Comparison of ENCODE assay signal across 18 cellular contexts in the genomic region with DNA sequence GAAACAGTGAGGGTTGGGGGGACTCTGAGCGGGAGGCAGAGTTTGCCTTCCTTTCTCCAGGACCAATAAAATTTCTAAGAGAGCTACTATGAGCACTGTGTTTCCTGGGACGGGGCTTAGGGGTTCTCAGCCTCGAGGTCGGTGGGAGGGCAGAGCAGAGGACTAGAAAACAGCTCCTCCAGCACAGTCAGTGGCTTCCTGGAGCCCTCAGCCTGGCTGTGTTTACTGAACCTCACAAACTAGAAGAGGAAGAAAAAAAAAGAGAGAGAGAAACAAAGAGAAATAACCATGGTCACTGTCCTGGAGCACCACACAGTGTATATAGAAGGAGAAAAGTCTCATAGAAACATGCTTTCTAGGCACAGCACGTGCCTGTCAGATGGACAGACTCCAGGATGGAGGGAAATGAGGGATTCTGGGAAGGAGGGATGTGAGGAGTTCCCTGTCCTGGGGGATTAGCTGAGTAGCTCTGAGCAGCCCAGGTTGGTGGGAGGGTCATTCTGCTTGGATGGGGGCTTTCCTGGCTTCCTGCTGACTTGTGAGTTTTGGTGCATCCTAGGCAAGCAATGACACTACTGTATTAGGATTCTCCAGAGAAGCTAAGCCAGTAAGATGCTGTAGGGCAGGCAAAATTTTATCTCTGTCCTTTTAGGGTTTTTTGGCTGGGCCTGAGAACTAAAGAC. TPM values are rescaled to one million over a fixed set of nuclear protein-coding genes. Genes with fewer than 3 reads are reported as not detected.
DNase-seq lines count a peak whose midpoint lies in the region; ATAC-seq and TF ChIP-seq lines count a peak whose summit lies in the region.
"Had no signal": no experiment of that assay in that cellular context is flagged by ENCODE, and none has a peak within 500 bp of the region (broad histone marks: within the 10 kb centered on the region; RNA-seq: fewer than 3 reads in every experiment).

No MANE protein-coding gene starts in this region.

- H2AFZ ChIP-seq in HCT116 (ENCODE audit: low read depth, low read length, poor library complexity, severe bottlenecking): no peak overlapping the region

- peaks cover 5% of the 10 kb centered on the region for H3K36me3 Mint-ChIP-seq in CD8-positive, alpha-beta T cell
- H3K36me3 Mint-ChIP-seq in activated T-helper 1 cell treated with anti-CD3 and anti-CD28 coated beads, Interleukin-12 subunit alpha, Interleukin-12 subunit beta, Interleukin-2, Interleukin-4 antibody, amounts not matched to agents 30 ng/mL and 10 ng/mL and 1 ng/mL, durations not matched to agents 14 hours and 24 hours and 36 hours (ENCODE audit: low read depth): peaks cover 25% of the 10 kb centered on the region
- H3K36me3 Mint-ChIP-seq in naive B cell: no peaks in the 10 kb centered on the region

- no peak overlapping the region for H3K9ac ChIP-seq in HCT116 (ENCODE audit: low read length)

- peaks cover 33% of the 10 kb centered on the region for H3K79me2 ChIP-seq in HCT116 (ENCODE audit: insufficient read depth, low read length)

- no peaks in the 10 kb centered on the region for H3K27me3 Mint-ChIP-seq in CD8-positive, alpha-beta T cell (ENCODE audit: low read depth)
- peaks cover 5% of the 10 kb centered on the region for H3K27me3 Mint-ChIP-seq in activated T-helper 1 cell treated with anti-CD3 and anti-CD28 coated beads, Interleukin-12 subunit alpha, Interleukin-12 subunit beta, Interleukin-2, Interleukin-4 antibody, amounts not matched to agents 30 ng/mL and 10 ng/mL and 1 ng/mL, durations not matched to agents 14 hours and 24 hours and 36 hours (ENCODE audit: insufficient read depth)
- H3K27me3 Mint-ChIP-seq in naive B cell: no peaks in the 10 kb centered on the region

- H3K4me1 ChIP-seq in CD8-positive, alpha-beta T cell (ENCODE audit: insufficient read depth, low read length): peaks cover 19% of the 10 kb centered on the region
- H3K4me1 ChIP-seq in HCT116 (ENCODE audit: control insufficient read depth in 1 of 2, insufficient read depth in 2 of 2, low read length in 2 of 2) (peaks cover 17 to 26% of the 10 kb centered on the region in 2 experiments), A673 (ENCODE audit: insufficient read depth, low read length, poor library complexity, severe bottlenecking) (peaks cover 23% of the 10 kb centered on the region)

- no peak overlapping the region for H3K4me3 Mint-ChIP-seq in CD8-positive, alpha-beta T cell
- H3K4me3 Mint-ChIP-seq in activated T-helper 1 cell treated with anti-CD3 and anti-CD28 coated beads, Interleukin-12 subunit alpha, Interleukin-12 subunit beta, Interleukin-2, Interleukin-4 antibody, amounts not matched to agents 30 ng/mL and 10 ng/mL and 1 ng/mL, durations not matched to agents 14 hours and 24 hours and 36 hours: no peak overlapping the region
- H3K4me3 Mint-ChIP-seq in naive B cell: peak overlapping the region; percentile 50 to 92 (median 71)

- RAD21 ChIA-PET in HCT116 (lab: Charles Lee; ENCODE audit: low non-redundant PET in 1 of 2, low total read pairs in 2 of 2, uncharacterized antibody in 2 of 2, unreplicated experiment in 2 of 2): no interaction called here

- CTCF ChIA-PET in CD8-positive, alpha-beta T cell (lab: Charles Lee): no interaction called here
- CTCF ChIA-PET in HCT116 (lab: Charles Lee): no interaction called here
- CTCF ChIA-PET in A673 (lab: Charles Lee): no interaction called here

- H3K9me2 ChIP-seq in HCT116 (ENCODE audit: insufficient read depth): no peaks in the 10 kb centered on the region

- H4K20me1 ChIP-seq in HCT116 (ENCODE audit: insufficient read depth): peaks cover 2% of the 10 kb centered on the region; the same call in 1 of the 2 replicates

- no peak for TF ChIP-seq CTCF in CD8-positive, alpha-beta T cell (IDR thresholded peaks at IDR 0.05)
- TF ChIP-seq CTCF in HCT116 (IDR thresholded peaks at IDR 0.05 in 2 of 3, conservative IDR thresholded peaks at IDR 0.05 in 1 of 3; ENCODE audit: borderline replicate concordance in 1 of 3, insufficient read depth in 1 of 3, low read depth in 2 of 3, low read length in 2 of 3) (no peak), A673 (conservative IDR thresholded peaks at IDR 0.05; ENCODE audit: low read depth, low read length) (no peak)

- H3K9me3 Mint-ChIP-seq in CD8-positive, alpha-beta T cell: no peaks in the 10 kb centered on the region
- peaks cover 5% of the 10 kb centered on the region for H3K9me3 Mint-ChIP-seq in activated T-helper 1 cell treated with anti-CD3 and anti-CD28 coated beads, Interleukin-12 subunit alpha, Interleukin-12 subunit beta, Interleukin-2, Interleukin-4 antibody, amounts not matched to agents 30 ng/mL and 10 ng/mL and 1 ng/mL, durations not matched to agents 14 hours and 24 hours and 36 hours
- peaks cover 0 to 3% (median 0%) of the 10 kb centered on the region in 7 donors for H3K9me3 Mint-ChIP-seq in naive B cell

- H3K27me3 ChIP-seq in CD8-positive, alpha-beta T cell (ENCODE audit: insufficient read depth, low read length): no peaks in the 10 kb centered on the region
- H3K27me3 ChIP-seq in HCT116 (ENCODE audit: insufficient read depth, low read length) (no peaks in the 10 kb centered on the region), A673 (replicated peaks; ENCODE audit: insufficient read depth, low read depth, low read length, poor library complexity) (no peaks in the 10 kb centered on the region)
- H3K27me3 ChIP-seq: esophagus muscularis mucosa, neutrophil, testis had no signal

- TF ChIP-seq RAD21 in HCT116 (IDR thresholded peaks at IDR 0.05; ENCODE audit: low read depth): no peak

- no TSS peak for BruUV-seq in HCT116 (replicated peaks; lab: Mats Ljungman, UMichigan)
- BruUV-seq in A673 (replicated peaks; lab: Mats Ljungman, UMichigan): no TSS peak

- no peaks in the 10 kb centered on the region for H3K9me3 ChIP-seq in CD8-positive, alpha-beta T cell (ENCODE audit: low read length)
- H3K9me3 ChIP-seq in HCT116 (ENCODE audit: control insufficient read depth in 1 of 2, insufficient read depth in 1 of 2, low read depth in 1 of 2, low read length in 2 of 2) (no peaks in the 10 kb centered on the region), A673 (ENCODE audit: low read depth, low read length, poor library complexity, severe bottlenecking) (no peaks in the 10 kb centered on the region)
- H3K9me3 ChIP-seq: esophagus muscularis mucosa, neutrophil, testis had no signal

- intact Hi-C loops in CD8-positive, alpha-beta T cell (cut with DNase I, micrococcal nuclease): no loop called here
- intact Hi-C loops in HCT116 (cut with micrococcal nuclease): no loop called here
- intact Hi-C loops in activated T-helper 1 cell treated with anti-CD3 and anti-CD28 coated beads, Interleukin-12 subunit alpha, Interleukin-12 subunit beta, Interleukin-2, Interleukin-4 antibody, amounts not matched to agents 30 ng/mL and 10 ng/mL and 1 ng/mL, durations not matched to agents 14 hours and 24 hours and 36 hours (cut with micrococcal nuclease): loop anchor here (10.0 kb wide), 1 partner anchor 232 kb away; the partner anchor contains the start of gene POLD4
- intact Hi-C loops in A673 (cut with micrococcal nuclease; ENCODE audit: unreplicated experiment): no loop called here

- POLR2A ChIA-PET in CD8-positive, alpha-beta T cell (lab: Charles Lee): interaction anchor here (0.6 kb wide), 1 partner anchor 48 kb away, joined by 3 read pairs; no protein-coding TSS in a partner anchor
- POLR2A ChIA-PET in HCT116 (lab: Charles Lee) (no interaction called here), A673 (lab: Charles Lee; ENCODE audit: low non-redundant PET) (no interaction called here)

- peak overlapping the region; percentile 77 for H3K27ac Mint-ChIP-seq in CD8-positive, alpha-beta T cell
- H3K27ac Mint-ChIP-seq in activated T-helper 1 cell treated with anti-CD3 and anti-CD28 coated beads, Interleukin-12 subunit alpha, Interleukin-12 subunit beta, Interleukin-2, Interleukin-4 antibody, amounts not matched to agents 30 ng/mL and 10 ng/mL and 1 ng/mL, durations not matched to agents 14 hours and 24 hours and 36 hours: peak overlapping the region; percentile 53
- H3K27ac Mint-ChIP-seq in naive B cell: peak overlapping the region; percentile 89 to 97 (median 96)

- no peak overlapping the region for H3K27ac ChIP-seq in CD8-positive, alpha-beta T cell (ENCODE audit: low read depth, low read length)
- H3K27ac ChIP-seq in HCT116 (ENCODE audit: low read depth, low read length) (no peak overlapping the region), A673 (ENCODE audit: low read depth, low read length, poor library complexity, severe bottlenecking) (no peak overlapping the region)
- H3K27ac ChIP-seq: neutrophil, testis had no signal

- no peak for ATAC-seq in CD8-positive, alpha-beta T cell
- ATAC-seq in HCT116 (no peak), naive B cell (ENCODE audit: low read depth in 2 of 2) (peak; percentile 22 to 25)

- H3K36me3 ChIP-seq in CD8-positive, alpha-beta T cell (ENCODE audit: insufficient read depth, low read length): no peaks in the 10 kb centered on the region
- H3K36me3 ChIP-seq in HCT116 (ENCODE audit: control insufficient read depth in 1 of 2, insufficient read depth in 2 of 2, low read length in 2 of 2) (peaks cover 7 to 19% of the 10 kb centered on the region in 2 experiments; a peak in 3 of 4 replicates), A673 (ENCODE audit: insufficient read depth, low read length, poor library complexity, severe bottlenecking) (peaks cover 37% of the 10 kb centered on the region)

- H3K4me3 ChIP-seq in CD8-positive, alpha-beta T cell (ENCODE audit: low read depth, low read length): no peak overlapping the region
- no peak overlapping the region for H3K4me3 ChIP-seq in HCT116 (replicated peaks in 1 of 2; ENCODE audit: low read depth in 1 of 2, low read length in 2 of 2)
- H3K4me3 ChIP-seq in A673 (ENCODE audit: low read depth, low read length, poor library complexity, severe bottlenecking): no peak overlapping the region
- H3K4me3 ChIP-seq: esophagus muscularis mucosa, testis had no signal

- peaks cover 34% of the 10 kb centered on the region for H3K4me1 Mint-ChIP-seq in CD8-positive, alpha-beta T cell (ENCODE audit: low read depth)
- H3K4me1 Mint-ChIP-seq in activated T-helper 1 cell treated with anti-CD3 and anti-CD28 coated beads, Interleukin-12 subunit alpha, Interleukin-12 subunit beta, Interleukin-2, Interleukin-4 antibody, amounts not matched to agents 30 ng/mL and 10 ng/mL and 1 ng/mL, durations not matched to agents 14 hours and 24 hours and 36 hours (ENCODE audit: low read depth): peaks cover 32% of the 10 kb centered on the region
- peaks cover 64 to 80% (median 73%) of the 10 kb centered on the region in 3 donors for H3K4me1 Mint-ChIP-seq in naive B cell

- H3K4me2 ChIP-seq in HCT116 (ENCODE audit: low read length): no peak overlapping the region

- DNase-seq in CD8-positive, alpha-beta T cell: no peak
- DNase-seq in HCT116 (ENCODE audit: low read depth, low spot score): no peak
- DNase-seq in activated T-helper 1 cell treated with anti-CD3 and anti-CD28 coated beads, Interleukin-12 subunit alpha, Interleukin-12 subunit beta, Interleukin-2, Interleukin-4 antibody, amounts not matched to agents 30 ng/mL and 10 ng/mL and 1 ng/mL, durations not matched to agents 14 hours and 24 hours and 36 hours (ENCODE audit: low spot score): no peak
- DNase-seq in naive B cell: peak; percentile 51
- no peak for DNase-seq in SW 1271 (lab: John Stamatoyannopoulos, UW)
- no peak for DNase-seq in stimulated activated CD8-positive, alpha-beta memory T cell treated with anti-CD3 and anti-CD28 coated beads, Interleukin-4, amount 100 ng/mL, for 48 hours
- no peak for DNase-seq in GM19240 (ENCODE audit: insufficient read length, low spot score)
- DNase-seq in A673 (ENCODE audit: low spot score): no peak
- DNase-seq: hypothalamus, IMR-90, NCI-H1417 treated with DMSO at 0.1 percent for 48 hours, NCI-H526 treated with DMSO at 0.1 percent for 48 hours, SHP77 treated with DMSO at 0.1 percent for 48 hours, small intestine, testis had no signal

- no peak for TF ChIP-seq POLR2A in HCT116 (IDR thresholded peaks at IDR 0.05; ENCODE audit: borderline replicate concordance, extremely low read depth, insufficient read depth, insufficient read length)

RNA-seq across cellular contexts. Expression of gene GSTP1, which starts 3.1 kb away (rescaled TPM):
- 10 to 100 TPM; 56.8 to 56.9 TPM for total RNA-seq in CD8-positive, alpha-beta T cell
- total RNA-seq in HCT116 (2021; ENCODE audit: unreplicated experiment) (893 TPM), A673 (2021) (1,211 and 1,270 TPM in 2 replicates)
- polyA plus RNA-seq in HCT116 (2012): 1,051 and 1,266 TPM in 2 replicates
- total RNA-seq in activated T-helper 1 cell treated with anti-CD3 and anti-CD28 coated beads, Interleukin-12 subunit alpha, Interleukin-12 subunit beta, Interleukin-2, Interleukin-4 antibody, amounts not matched to agents 30 ng/mL and 10 ng/mL and 1 ng/mL, durations not matched to agents 14 hours and 24 hours and 36 hours: 278 and 289 TPM in 2 replicates
- polyA plus RNA-seq in naive B cell (ENCODE audit: low read depth in 6 of 6): 100 to 1,000 TPM; 225 to 406 (median 317) TPM

RNA-seq across cellular contexts. Expression of gene NDUFV1, which starts 20.0 kb away (rescaled TPM):
- 100 to 1,000 TPM; 220 to 237 TPM for total RNA-seq in CD8-positive, alpha-beta T cell
- 242 TPM for total RNA-seq in HCT116 (2021; ENCODE audit: unreplicated experiment)
- polyA plus RNA-seq in HCT116 (2012): 232 and 287 TPM in 2 replicates
- total RNA-seq in activated T-helper 1 cell treated with anti-CD3 and anti-CD28 coated beads, Interleukin-12 subunit alpha, Interleukin-12 subunit beta, Interleukin-2, Interleukin-4 antibody, amounts not matched to agents 30 ng/mL and 10 ng/mL and 1 ng/mL, durations not matched to agents 14 hours and 24 hours and 36 hours: 289 and 303 TPM in 2 replicates
- polyA plus RNA-seq in naive B cell (ENCODE audit: low read depth in 6 of 6): 100 to 1,000 TPM; 110 to 165 (median 124) TPM
- total RNA-seq in A673 (2021): 250 and 275 TPM in 2 replicates

RNA-seq across cellular contexts. Expression of gene NUDT8, which starts 43.0 kb away (rescaled TPM):
- total RNA-seq in CD8-positive, alpha-beta T cell: 1 to 10 TPM; 1.0 to 2.0 TPM
- 18.7 TPM for total RNA-seq in HCT116 (2021; ENCODE audit: unreplicated experiment)
- 18.5 and 19.0 TPM in 2 replicates for polyA plus RNA-seq in HCT116 (2012)
- 18.5 and 19.9 TPM in 2 replicates for total RNA-seq in activated T-helper 1 cell treated with anti-CD3 and anti-CD28 coated beads, Interleukin-12 subunit alpha, Interleukin-12 subunit beta, Interleukin-2, Interleukin-4 antibody, amounts not matched to agents 30 ng/mL and 10 ng/mL and 1 ng/mL, durations not matched to agents 14 hours and 24 hours and 36 hours
- polyA plus RNA-seq in naive B cell (ENCODE audit: low read depth in 6 of 6): 10 to 100 TPM in 3 of 6 donors, 1 to 10 TPM in 3; 2.9 to 15.3 (median 10.0) TPM
- total RNA-seq in A673 (2021): 3.4 and 4.7 TPM in 2 replicates

RNA-seq across cellular contexts. Expression of gene TBX10, which starts 52.9 kb away (rescaled TPM):
- total RNA-seq in CD8-positive, alpha-beta T cell: not detected
- total RNA-seq in HCT116 (2021; ENCODE audit: unreplicated experiment) (not detected), A673 (2021) (not detected in 2 replicates)
- polyA plus RNA-seq in HCT116 (2012): not detected in 2 replicates
- total RNA-seq in activated T-helper 1 cell treated with anti-CD3 and anti-CD28 coated beads, Interleukin-12 subunit alpha, Interleukin-12 subunit beta, Interleukin-2, Interleukin-4 antibody, amounts not matched to agents 30 ng/mL and 10 ng/mL and 1 ng/mL, durations not matched to agents 14 hours and 24 hours and 36 hours: not detected in 2 replicates
- polyA plus RNA-seq in naive B cell (ENCODE audit: low read depth in 6 of 6): not detected
- total RNA-seq: esophagus muscularis mucosa, IMR-90, liver had no signal
- polyA plus RNA-seq: IMR-90 had no signal

Comparison
In these comparisons a context has a peak if more than half of its experiments do, and no peak if none do; other contexts are left out.
1. ATAC-seq: peak in naive B cell (2 of 2); none in CD8-positive, alpha-beta T cell (single experiment) and HCT116 (single experiment).
2. H3K4me3 Mint-ChIP-seq: peak in naive B cell (8 of 8); none in CD8-positive, alpha-beta T cell (single experiment) and activated T-helper 1 cell treated with anti-CD3 and anti-CD28 coated beads, Interleukin-12 subunit alpha, Interleukin-12 subunit beta, Interleukin-2, Interleukin-4 antibody, amounts not matched to agents 30 ng/mL and 10 ng/mL and 1 ng/mL, durations not matched to agents 14 hours and 24 hours and 36 hours (single experiment).
3. Peak in every context shown above with its lines, with median percentiles within 50 percentile points of each other: H3K27ac Mint-ChIP-seq.